Comparison of ENCODE assay signal across 8 cellular contexts in genomic region chr3:129936757-129937156, GRCh38. TPM values are rescaled to one million over a fixed set of nuclear protein-coding genes. Genes with fewer than 3 reads are reported as not detected.
A peak's percentile ranks its signal among the peaks of the same experiment; 100 is the strongest.
DNase-seq lines count a peak whose midpoint lies in the region; ATAC-seq and TF ChIP-seq lines count a peak whose summit lies in the region.

No MANE protein-coding gene starts in this region.

- ATAC-seq in GM21825 (IDR thresholded peaks at IDR 0.05; ENCODE audit: unreplicated experiment) (no peak), HG03135 (IDR thresholded peaks at IDR 0.05; ENCODE audit: unreplicated experiment) (no peak)

- H3K4me1 ChIP-seq in CD4-positive, alpha-beta memory T cell (ENCODE audit: insufficient read depth, low read length) = no peaks in the 10 kb centered on the region
- H3K4me1 ChIP-seq in esophagus squamous epithelium (peaks cover 0 to 11% (median 5%) of the 10 kb centered on the region in 3 donors), neuron (ENCODE audit: insufficient read depth, low read length) (peaks cover 7% of the 10 kb centered on the region)

- TF ChIP-seq CTCF in esophagus squamous epithelium (IDR thresholded peaks at IDR 0.05) = no peak

- no peaks in the 10 kb centered on the region for H3K27me3 ChIP-seq in CD4-positive, alpha-beta memory T cell (ENCODE audit: insufficient read depth, low read length)
- no peaks in the 10 kb centered on the region for H3K27me3 ChIP-seq in esophagus squamous epithelium
- H3K27me3 ChIP-seq in neuron (ENCODE audit: insufficient read depth, low read length) = no peaks in the 10 kb centered on the region

- no peaks in the 10 kb centered on the region for H3K9me3 Mint-ChIP-seq in CD4-positive, alpha-beta memory T cell

- TF ChIP-seq POLR2A in esophagus squamous epithelium (IDR thresholded peaks at IDR 0.05) = no peak

- POLR2A ChIA-PET in CD4-positive, alpha-beta memory T cell (lab: Charles Lee; ENCODE audit: partially characterized antibody) = no interaction called here

- no peaks in the 10 kb centered on the region for H3K36me3 Mint-ChIP-seq in CD4-positive, alpha-beta memory T cell

- H3K27me3 Mint-ChIP-seq in CD4-positive, alpha-beta memory T cell = peaks cover 2% of the 10 kb centered on the region in 2 donors

- DNase-seq in CD4-positive, alpha-beta memory T cell = peak; percentile 37 to 59 (median 52)
- DNase-seq in LoVo (ENCODE audit: low spot score) = peak; percentile 74
- DNase-seq in UCSD-AML1 (lab: John Stamatoyannopoulos, UW; ENCODE audit: unreplicated experiment) = peak; percentile 31
- no peak for DNase-seq in esophagus squamous epithelium (lab: John Stamatoyannopoulos, UW)
- no peak for DNase-seq in NK-92 (lab: John Stamatoyannopoulos, UW; ENCODE audit: unreplicated experiment)

- peaks cover 9 to 20% (median 10%) of the 10 kb centered on the region in 4 donors for H3K4me1 Mint-ChIP-seq in CD4-positive, alpha-beta memory T cell

- CTCF ChIA-PET in CD4-positive, alpha-beta memory T cell (lab: Charles Lee; ENCODE audit: partially characterized antibody) = interaction anchor here (1.7 kb wide), 1 partner anchor 447 kb away, joined by 5 read pairs; no protein-coding TSS in a partner anchor

- WGBS in esophagus squamous epithelium, 2 donors = 13 to 23% methylated on average over 6 of the region's 6 CpGs

- no peak overlapping the region for H3K27ac ChIP-seq in CD4-positive, alpha-beta memory T cell (ENCODE audit: low read depth, low read length)
- peak overlapping the region; percentile 3 to 58 (median 56) for H3K27ac ChIP-seq in esophagus squamous epithelium

- H3K27ac Mint-ChIP-seq in CD4-positive, alpha-beta memory T cell = peak overlapping the region in 5 of 7 donors; percentile 12 to 85 (median 62)

- no peaks in the 10 kb centered on the region for H3K9me3 ChIP-seq in CD4-positive, alpha-beta memory T cell (ENCODE audit: control insufficient read depth in 1 of 2, low read length in 2 of 2)
- H3K9me3 ChIP-seq in esophagus squamous epithelium (no peaks in the 10 kb centered on the region), neuron (ENCODE audit: low read length) (no peaks in the 10 kb centered on the region)

- intact Hi-C loops in CD4-positive, alpha-beta memory T cell (cut with micrococcal nuclease) = loop anchor here (1.0 kb wide), 1 partner anchor 43 kb away; the partner anchor contains the start of gene TMCC1
- intact Hi-C loops in esophagus squamous epithelium (cut with DNase I) = loop anchor here (10.0 kb wide), 1 partner anchor 112 kb away; no protein-coding TSS in a partner anchor

- H3K4me3 ChIP-seq in CD4-positive, alpha-beta memory T cell (ENCODE audit: low read length in 2 of 2) = peak overlapping the region; percentile 3 to 36
- H3K4me3 ChIP-seq in esophagus squamous epithelium (peak overlapping the region; percentile 24 to 63 (median 44)), neuron (ENCODE audit: low read length) (peak overlapping the region; percentile 12)

- no peaks in the 10 kb centered on the region for H3K36me3 ChIP-seq in CD4-positive, alpha-beta memory T cell (ENCODE audit: insufficient read depth, low read length)
- H3K36me3 ChIP-seq in esophagus squamous epithelium (no peaks in the 10 kb centered on the region), neuron (ENCODE audit: insufficient read depth, low read length) (no peaks in the 10 kb centered on the region)

- peak overlapping the region; percentile 42 for H2AFZ ChIP-seq in neuron (ENCODE audit: low read depth, low read length)

- H3K4me3 Mint-ChIP-seq in CD4-positive, alpha-beta memory T cell = peak overlapping the region; percentile 71 to 88 (median 84)

RNA-seq across cellular contexts. Expression of gene TRH, which starts 37.8 kb away (rescaled TPM):
- total RNA-seq in CD4-positive, alpha-beta memory T cell = not detected
- not detected for polyA plus RNA-seq in CD4-positive, alpha-beta memory T cell
- total RNA-seq in esophagus squamous epithelium = not detected

RNA-seq across cellular contexts. Expression of gene TMCC1, which starts 43.2 kb away (rescaled TPM):
- total RNA-seq in CD4-positive, alpha-beta memory T cell = 10 to 100 TPM; 36.4 to 39.3 TPM
- polyA plus RNA-seq in CD4-positive, alpha-beta memory T cell = 1 to 10 TPM; 5.1 to 6.2 TPM
- 10 to 100 TPM; 13.1 to 23.5 (median 18.4) TPM for total RNA-seq in esophagus squamous epithelium

Comparison
In these comparisons a context has a peak if more than half of its experiments do, and no peak if none do; other contexts are left out.
1. DNase-seq: peak in CD4-positive, alpha-beta memory T cell (5 of 5), LoVo (single experiment) and UCSD-AML1 (single experiment); none in esophagus squamous epithelium (single experiment) and NK-92 (single experiment).
2. Peak in every context shown above with its lines, with median percentiles within 50 percentile points of each other: H3K4me3 ChIP-seq.